In genomic region chr3:76684946-76685345, GRCh38 we compare ENCODE assay signal across 1 cellular context.
TF ChIP-seq lines count a peak whose summit lies in the region.

No MANE protein-coding gene starts in this region.

TF ChIP-seq in GM23338, 12 proteins besides CTCF, POLR2A, EP300 and RAD21:
- TF ChIP-seq ZNF462 (CRISPR knock-in tag; IDR thresholded peaks at IDR 0.05): no peak
- TF ChIP-seq CREB1 (CRISPR knock-in tag; IDR thresholded peaks at IDR 0.05; ENCODE audit: low read depth): no peak
- no peak for TF ChIP-seq POLR2AphosphoS5 (IDR thresholded peaks at IDR 0.05; ENCODE audit: low read depth)
- no peak for TF ChIP-seq EZH2 (IDR thresholded peaks at IDR 0.05; ENCODE audit: low read depth, unreplicated experiment)
- TF ChIP-seq STAT1 (IDR thresholded peaks at IDR 0.05; ENCODE audit: unreplicated experiment): no peak
- TF ChIP-seq REST (IDR thresholded peaks at IDR 0.05; ENCODE audit: unreplicated experiment): no peak
- TF ChIP-seq NANOG (IDR thresholded peaks at IDR 0.05; ENCODE audit: borderline replicate concordance): no peak
TF ChIP-seq in GM23338: peak in this region for 0.
